ENCODE assay signal across 13 cellular contexts in genomic region chr12:9732966-9733461, GRCh38. TPM values are rescaled to one million over a fixed set of nuclear protein-coding genes. Genes with fewer than 3 reads are reported as not detected.
DNase-seq lines count a peak whose midpoint lies in the region; ATAC-seq and TF ChIP-seq lines count a peak whose summit lies in the region.
"Had no signal": no experiment of that assay in that cellular context is flagged by ENCODE, and none has a peak within 500 bp of the region (broad histone marks: within the 10 kb centered on the region; RNA-seq: fewer than 3 reads in every experiment).

TSS of gene CLECL1 (minus strand) at chr12:9733097.

- peak within 1 kb of the TSS in 1 of 10 experiments; percentile 21; a peak in 1 of 20 replicates for H3K4me3 ChIP-seq in BLaER1 treated with 17β-estradiol and CSF1 and Interleukin-3, amounts not matched to agents 10 nM and 100 nM

- peak within 1 kb of the TSS; percentile 73 for H3K4me3 Mint-ChIP-seq in activated T-helper 17 cell treated with anti-CD3 and anti-CD28 coated beads, Interleukin-2, amount 50 U/mL, for 72 hours

- H3K27me3 ChIP-seq in BLaER1 treated with 17β-estradiol and CSF1 and Interleukin-3, amounts not matched to agents 10 nM and 100 nM = no peaks in the 10 kb centered on the region

- H3K36me3 Mint-ChIP-seq in activated T-helper 17 cell treated with anti-CD3 and anti-CD28 coated beads, Interleukin-2, amount 50 U/mL, for 72 hours (ENCODE audit: low read depth) = no peaks in the 10 kb centered on the region

- in situ Hi-C loops in GM18951 (cut with MboI; ENCODE audit: low sequenced_read_pairs, unreplicated experiment) = no loop called here

- no peaks in the 10 kb centered on the region for H4K20me1 ChIP-seq in BLaER1 treated with 17β-estradiol and CSF1 and Interleukin-3, amounts not matched to agents 10 nM and 100 nM

- peaks cover 7 to 68% (median 46%) of the 10 kb centered on the region in 10 experiments for H3K4me1 ChIP-seq in BLaER1 treated with 17β-estradiol and CSF1 and Interleukin-3, amounts not matched to agents 10 nM and 100 nM

- no peaks in the 10 kb centered on the region for H3K9me3 Mint-ChIP-seq in activated T-helper 17 cell treated with anti-CD3 and anti-CD28 coated beads, Interleukin-2, amount 50 U/mL, for 72 hours

- peak within 1 kb of the TSS; percentile 74 for H3K27ac Mint-ChIP-seq in activated T-helper 17 cell treated with anti-CD3 and anti-CD28 coated beads, Interleukin-2, amount 50 U/mL, for 72 hours

- no peaks in the 10 kb centered on the region; a peak in 2 of 22 replicates for H3K9me3 ChIP-seq in BLaER1 treated with 17β-estradiol and CSF1 and Interleukin-3, amounts not matched to agents 10 nM and 100 nM (replicated peaks in 1 of 11)

- peak; percentile 48 for TF ChIP-seq POLR2A in GM18951 (IDR thresholded peaks at IDR 0.05; ENCODE audit: extremely low read depth, insufficient read depth, insufficient read length)

- no peak for DNase-seq in NCI-H128 (lab: John Stamatoyannopoulos, UW; ENCODE audit: unreplicated experiment)
- DNase-seq in NCI-H446 treated with DMSO at 0.1 percent for 48 hours (lab: John Stamatoyannopoulos, UW) = no peak
- no peak for DNase-seq in HK-2 (ENCODE audit: unreplicated experiment)
- DNase-seq in NCI-H2227 (lab: John Stamatoyannopoulos, UW; ENCODE audit: unreplicated experiment) = no peak
- DNase-seq: C1 segment of cervical spinal cord; NCI-H2227 treated with DMSO at 0.1 percent for 48 hours; stimulated activated CD4-positive, alpha-beta T cell treated with anti-CD3 and anti-CD28 coated beads, Interleukin-2, amount 100 ng/mL, for 24 hours had no signal

- peaks cover 22% of the 10 kb centered on the region for H3K4me1 Mint-ChIP-seq in activated T-helper 17 cell treated with anti-CD3 and anti-CD28 coated beads, Interleukin-2, amount 50 U/mL, for 72 hours

- peak within 1 kb of the TSS in 9 of 11 experiments; percentile 52 to 89 (median 71); a peak in 17 of 22 replicates for H3K27ac ChIP-seq in BLaER1 treated with 17β-estradiol and CSF1 and Interleukin-3, amounts not matched to agents 10 nM and 100 nM
- H3K27ac ChIP-seq: epithelial cell of prostate had no signal

- peak within 1 kb of the TSS in 7 of 11 experiments; percentile 35 to 77 (median 50); a peak in 14 of 22 replicates for H3K4me2 ChIP-seq in BLaER1 treated with 17β-estradiol and CSF1 and Interleukin-3, amounts not matched to agents 10 nM and 100 nM

- no peaks in the 10 kb centered on the region for H3K27me3 Mint-ChIP-seq in activated T-helper 17 cell treated with anti-CD3 and anti-CD28 coated beads, Interleukin-2, amount 50 U/mL, for 72 hours

- H3K9ac ChIP-seq in BLaER1 treated with 17β-estradiol and CSF1 and Interleukin-3, amounts not matched to agents 10 nM and 100 nM = peak within 1 kb of the TSS in 6 of 11 experiments; percentile 39 to 65 (median 54); a peak in 10 of 22 replicates

- H3K36me3 ChIP-seq in BLaER1 treated with 17β-estradiol and CSF1 and Interleukin-3, amounts not matched to agents 10 nM and 100 nM = no peaks in the 10 kb centered on the region

- peak; percentile 33 for ATAC-seq in HG03571 (IDR thresholded peaks at IDR 0.05; ENCODE audit: unreplicated experiment)
- ATAC-seq in activated T-helper 17 cell treated with anti-CD3 and anti-CD28 coated beads, Interleukin-2, amount 50 U/mL, for 72 hours (replicated peaks) = peak; percentile 93

RNA-seq across cellular contexts. Expression of gene CLECL1, which starts in this region (rescaled TPM):
- 1 to 10 TPM; 6.1 to 7.7 TPM for total RNA-seq in activated T-helper 17 cell treated with anti-CD3 and anti-CD28 coated beads, Interleukin-2, amount 50 U/mL, for 72 hours
- total RNA-seq: lung microvascular endothelial cell had no signal
